1 cellular context compared by ENCODE assay signal in the genomic region with DNA sequence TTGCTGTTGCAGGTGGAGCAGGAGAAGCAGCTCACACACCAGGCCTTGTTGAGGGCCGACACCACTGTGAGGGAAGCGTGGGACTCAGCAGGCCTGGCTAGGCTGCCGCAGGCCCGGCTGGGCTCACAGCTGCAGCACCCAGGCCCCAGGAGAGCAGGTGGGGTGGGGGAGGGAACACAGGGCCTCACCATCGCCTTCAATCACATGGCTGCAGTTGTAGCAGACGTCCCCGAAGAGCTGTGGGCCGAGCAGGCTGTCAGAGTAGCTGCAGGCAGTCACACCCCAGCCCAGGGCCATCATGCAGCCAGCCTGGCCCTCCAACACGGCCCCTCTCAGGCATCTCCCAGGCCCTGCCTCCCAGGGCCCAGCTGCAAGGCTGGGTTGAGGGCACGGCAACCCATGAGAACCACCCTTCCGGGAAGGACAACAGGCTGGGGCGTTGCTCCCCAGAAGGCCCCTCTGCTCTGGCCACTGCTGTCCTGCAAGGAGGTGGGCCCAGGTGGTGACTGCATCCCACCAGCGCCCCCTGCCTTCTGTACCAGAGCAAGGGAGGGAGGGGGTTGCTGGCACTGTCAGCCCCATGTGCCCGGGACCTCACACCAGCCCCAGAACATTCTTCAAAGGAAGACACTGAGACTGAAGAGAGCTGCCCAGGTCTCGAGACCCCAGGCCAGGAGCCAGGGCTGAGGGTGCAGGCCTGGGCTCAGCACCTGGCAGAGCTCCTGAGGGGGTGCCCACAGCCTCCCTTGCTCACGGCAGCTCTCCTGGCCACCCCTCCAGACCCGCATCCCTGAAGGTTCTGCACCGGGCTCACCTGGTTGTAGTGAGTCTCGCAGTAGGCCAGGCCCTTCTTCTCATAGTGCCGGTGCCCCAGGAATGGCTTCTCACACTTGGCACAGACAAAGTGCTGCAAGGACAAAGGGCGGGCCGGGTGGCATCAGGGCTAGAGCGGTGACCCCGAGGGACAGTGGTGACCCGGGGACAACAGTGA.
TF ChIP-seq lines count a peak whose summit lies in the region.

No MANE protein-coding gene starts in this region.

TF ChIP-seq in HepG2, 621 proteins besides CTCF, POLR2A, EP300 and RAD21 (continued from another document and continues in another):
- TF ChIP-seq, protein P1, sequence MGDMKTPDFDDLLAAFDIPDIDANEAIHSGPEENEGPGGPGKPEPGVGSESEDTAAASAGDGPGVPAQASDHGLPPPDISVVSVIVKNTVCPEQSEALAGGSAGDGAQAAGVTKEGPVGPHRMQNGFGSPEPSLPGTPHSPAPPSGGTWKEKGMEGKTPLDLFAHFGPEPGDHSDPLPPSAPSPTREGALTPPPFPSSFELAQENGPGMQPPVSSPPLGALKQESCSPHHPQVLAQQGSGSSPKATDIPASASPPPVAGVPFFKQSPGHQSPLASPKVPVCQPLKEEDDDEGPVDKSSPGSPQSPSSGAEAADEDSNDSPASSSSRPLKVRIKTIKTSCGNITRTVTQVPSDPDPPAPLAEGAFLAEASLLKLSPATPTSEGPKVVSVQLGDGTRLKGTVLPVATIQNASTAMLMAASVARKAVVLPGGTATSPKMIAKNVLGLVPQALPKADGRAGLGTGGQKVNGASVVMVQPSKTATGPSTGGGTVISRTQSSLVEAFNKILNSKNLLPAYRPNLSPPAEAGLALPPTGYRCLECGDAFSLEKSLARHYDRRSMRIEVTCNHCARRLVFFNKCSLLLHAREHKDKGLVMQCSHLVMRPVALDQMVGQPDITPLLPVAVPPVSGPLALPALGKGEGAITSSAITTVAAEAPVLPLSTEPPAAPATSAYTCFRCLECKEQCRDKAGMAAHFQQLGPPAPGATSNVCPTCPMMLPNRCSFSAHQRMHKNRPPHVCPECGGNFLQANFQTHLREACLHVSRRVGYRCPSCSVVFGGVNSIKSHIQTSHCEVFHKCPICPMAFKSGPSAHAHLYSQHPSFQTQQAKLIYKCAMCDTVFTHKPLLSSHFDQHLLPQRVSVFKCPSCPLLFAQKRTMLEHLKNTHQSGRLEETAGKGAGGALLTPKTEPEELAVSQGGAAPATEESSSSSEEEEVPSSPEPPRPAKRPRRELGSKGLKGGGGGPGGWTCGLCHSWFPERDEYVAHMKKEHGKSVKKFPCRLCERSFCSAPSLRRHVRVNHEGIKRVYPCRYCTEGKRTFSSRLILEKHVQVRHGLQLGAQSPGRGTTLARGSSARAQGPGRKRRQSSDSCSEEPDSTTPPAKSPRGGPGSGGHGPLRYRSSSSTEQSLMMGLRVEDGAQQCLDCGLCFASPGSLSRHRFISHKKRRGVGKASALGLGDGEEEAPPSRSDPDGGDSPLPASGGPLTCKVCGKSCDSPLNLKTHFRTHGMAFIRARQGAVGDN (CRISPR knock-in tag; IDR thresholded peaks at IDR 0.05) = peak; percentile 90
- no peak for TF ChIP-seq HNF4G (IDR thresholded peaks at IDR 0.05; ENCODE audit: borderline replicate concordance, low read depth, low read length)
- no peak for TF ChIP-seq HNF4G (CRISPR knock-in tag; IDR thresholded peaks at IDR 0.05; ENCODE audit: borderline replicate concordance, low read depth)
- no peak for TF ChIP-seq ZNF17 (CRISPR knock-in tag; IDR thresholded peaks at IDR 0.05)
- no peak for TF ChIP-seq SKIL (CRISPR knock-in tag; IDR thresholded peaks at IDR 0.05; ENCODE audit: borderline replicate concordance)
- TF ChIP-seq, protein P2, sequence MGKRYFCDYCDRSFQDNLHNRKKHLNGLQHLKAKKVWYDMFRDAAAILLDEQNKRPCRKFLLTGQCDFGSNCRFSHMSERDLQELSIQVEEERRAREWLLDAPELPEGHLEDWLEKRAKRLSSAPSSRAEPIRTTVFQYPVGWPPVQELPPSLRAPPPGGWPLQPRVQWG (CRISPR knock-in tag; IDR thresholded peaks at IDR 0.05; ENCODE audit: borderline replicate concordance, low read depth) = no peak
- no peak for TF ChIP-seq AHR (CRISPR knock-in tag; IDR thresholded peaks at IDR 0.05)
- TF ChIP-seq YEATS2 (CRISPR knock-in tag; IDR thresholded peaks at IDR 0.05; ENCODE audit: borderline replicate concordance) = no peak
- no peak for TF ChIP-seq ZNF570 (CRISPR knock-in tag; IDR thresholded peaks at IDR 0.05; ENCODE audit: borderline replicate concordance)
- no peak for TF ChIP-seq FOXO4 (CRISPR knock-in tag; conservative IDR thresholded peaks at IDR 0.05)
- no peak for TF ChIP-seq IRF2 (CRISPR knock-in tag; IDR thresholded peaks at IDR 0.05)
- no peak for TF ChIP-seq ZNF513 (CRISPR knock-in tag; conservative IDR thresholded peaks at IDR 0.05)
- TF ChIP-seq ZNF460 (CRISPR knock-in tag; IDR thresholded peaks at IDR 0.05; ENCODE audit: borderline replicate concordance) = no peak
- no peak for TF ChIP-seq ZNF629 (CRISPR knock-in tag; conservative IDR thresholded peaks at IDR 0.05)
- TF ChIP-seq SOX5 (CRISPR knock-in tag; IDR thresholded peaks at IDR 0.05; ENCODE audit: borderline replicate concordance) = no peak
- no peak for TF ChIP-seq PPARG (CRISPR knock-in tag; conservative IDR thresholded peaks at IDR 0.05)
- TF ChIP-seq ZNF598 (CRISPR knock-in tag; IDR thresholded peaks at IDR 0.05; ENCODE audit: borderline replicate concordance) = peak; percentile 20; the same call in 1 of the 2 replicates
- TF ChIP-seq SKI (IDR thresholded peaks at IDR 0.05; ENCODE audit: partially characterized antibody) = no peak
- TF ChIP-seq MAFF (IDR thresholded peaks at IDR 0.05; ENCODE audit: low read depth, low read length) = no peak
- no peak for TF ChIP-seq RORA (CRISPR knock-in tag; IDR thresholded peaks at IDR 0.05)
- no peak for TF ChIP-seq PLRG1 (conservative IDR thresholded peaks at IDR 0.05)
- TF ChIP-seq ZNF296 (CRISPR knock-in tag; conservative IDR thresholded peaks at IDR 0.05) = 0 out of 2 replicates have a peak, but pooled peaks have one; percentile 46
- TF ChIP-seq, protein P3, sequence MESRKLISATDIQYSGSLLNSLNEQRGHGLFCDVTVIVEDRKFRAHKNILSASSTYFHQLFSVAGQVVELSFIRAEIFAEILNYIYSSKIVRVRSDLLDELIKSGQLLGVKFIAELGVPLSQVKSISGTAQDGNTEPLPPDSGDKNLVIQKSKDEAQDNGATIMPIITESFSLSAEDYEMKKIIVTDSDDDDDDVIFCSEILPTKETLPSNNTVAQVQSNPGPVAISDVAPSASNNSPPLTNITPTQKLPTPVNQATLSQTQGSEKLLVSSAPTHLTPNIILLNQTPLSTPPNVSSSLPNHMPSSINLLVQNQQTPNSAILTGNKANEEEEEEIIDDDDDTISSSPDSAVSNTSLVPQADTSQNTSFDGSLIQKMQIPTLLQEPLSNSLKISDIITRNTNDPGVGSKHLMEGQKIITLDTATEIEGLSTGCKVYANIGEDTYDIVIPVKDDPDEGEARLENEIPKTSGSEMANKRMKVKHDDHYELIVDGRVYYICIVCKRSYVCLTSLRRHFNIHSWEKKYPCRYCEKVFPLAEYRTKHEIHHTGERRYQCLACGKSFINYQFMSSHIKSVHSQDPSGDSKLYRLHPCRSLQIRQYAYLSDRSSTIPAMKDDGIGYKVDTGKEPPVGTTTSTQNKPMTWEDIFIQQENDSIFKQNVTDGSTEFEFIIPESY (CRISPR knock-in tag; IDR thresholded peaks at IDR 0.05) = no peak
- no peak; the same call in 1 of the 2 replicates for TF ChIP-seq ZNF546 (CRISPR knock-in tag; conservative IDR thresholded peaks at IDR 0.05)
- TF ChIP-seq, protein P4, sequence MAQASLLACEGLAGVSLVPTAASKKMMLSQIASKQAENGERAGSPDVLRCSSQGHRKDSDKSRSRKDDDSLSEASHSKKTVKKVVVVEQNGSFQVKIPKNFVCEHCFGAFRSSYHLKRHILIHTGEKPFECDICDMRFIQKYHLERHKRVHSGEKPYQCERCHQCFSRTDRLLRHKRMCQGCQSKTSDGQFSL (CRISPR knock-in tag; IDR thresholded peaks at IDR 0.05) = no peak
- peak; percentile 81 for TF ChIP-seq SPEN (CRISPR knock-in tag; IDR thresholded peaks at IDR 0.05; ENCODE audit: low read depth)
- peak; percentile 91 for TF ChIP-seq ZNF724P (CRISPR knock-in tag; IDR thresholded peaks at IDR 0.05; ENCODE audit: borderline replicate concordance)
- TF ChIP-seq ETV6 (CRISPR knock-in tag; conservative IDR thresholded peaks at IDR 0.05) = no peak
- TF ChIP-seq, protein P5, sequence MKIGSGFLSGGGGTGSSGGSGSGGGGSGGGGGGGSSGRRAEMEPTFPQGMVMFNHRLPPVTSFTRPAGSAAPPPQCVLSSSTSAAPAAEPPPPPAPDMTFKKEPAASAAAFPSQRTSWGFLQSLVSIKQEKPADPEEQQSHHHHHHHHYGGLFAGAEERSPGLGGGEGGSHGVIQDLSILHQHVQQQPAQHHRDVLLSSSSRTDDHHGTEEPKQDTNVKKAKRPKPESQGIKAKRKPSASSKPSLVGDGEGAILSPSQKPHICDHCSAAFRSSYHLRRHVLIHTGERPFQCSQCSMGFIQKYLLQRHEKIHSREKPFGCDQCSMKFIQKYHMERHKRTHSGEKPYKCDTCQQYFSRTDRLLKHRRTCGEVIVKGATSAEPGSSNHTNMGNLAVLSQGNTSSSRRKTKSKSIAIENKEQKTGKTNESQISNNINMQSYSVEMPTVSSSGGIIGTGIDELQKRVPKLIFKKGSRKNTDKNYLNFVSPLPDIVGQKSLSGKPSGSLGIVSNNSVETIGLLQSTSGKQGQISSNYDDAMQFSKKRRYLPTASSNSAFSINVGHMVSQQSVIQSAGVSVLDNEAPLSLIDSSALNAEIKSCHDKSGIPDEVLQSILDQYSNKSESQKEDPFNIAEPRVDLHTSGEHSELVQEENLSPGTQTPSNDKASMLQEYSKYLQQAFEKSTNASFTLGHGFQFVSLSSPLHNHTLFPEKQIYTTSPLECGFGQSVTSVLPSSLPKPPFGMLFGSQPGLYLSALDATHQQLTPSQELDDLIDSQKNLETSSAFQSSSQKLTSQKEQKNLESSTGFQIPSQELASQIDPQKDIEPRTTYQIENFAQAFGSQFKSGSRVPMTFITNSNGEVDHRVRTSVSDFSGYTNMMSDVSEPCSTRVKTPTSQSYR (CRISPR knock-in tag; IDR thresholded peaks at IDR 0.05; ENCODE audit: borderline replicate concordance) = no peak
- TF ChIP-seq, protein P6, sequence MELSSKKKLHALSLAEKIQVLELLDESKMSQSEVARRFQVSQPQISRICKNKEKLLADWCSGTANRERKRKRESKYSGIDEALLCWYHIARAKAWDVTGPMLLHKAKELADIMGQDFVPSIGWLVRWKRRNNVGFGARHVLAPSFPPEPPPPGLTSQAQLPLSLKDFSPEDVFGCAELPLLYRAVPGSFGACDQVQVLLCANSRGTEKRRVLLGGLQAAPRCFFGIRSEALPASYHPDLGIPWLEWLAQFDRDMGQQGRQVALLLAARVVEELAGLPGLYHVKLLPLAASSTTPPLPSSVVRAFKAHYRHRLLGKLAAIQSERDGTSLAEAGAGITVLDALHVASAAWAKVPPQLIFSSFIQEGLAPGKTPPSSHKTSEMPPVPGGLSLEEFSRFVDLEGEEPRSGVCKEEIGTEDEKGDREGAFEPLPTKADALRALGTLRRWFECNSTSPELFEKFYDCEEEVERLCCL (CRISPR knock-in tag; IDR thresholded peaks at IDR 0.05; ENCODE audit: borderline replicate concordance) = no peak
- TF ChIP-seq ZNF891 (CRISPR knock-in tag; IDR thresholded peaks at IDR 0.05) = 0 out of 2 replicates have a peak, but pooled peaks have one; percentile 15
- TF ChIP-seq U2AF1 (optimal IDR thresholded peaks at IDR 0.05; ENCODE audit: low read depth, low read length) = no peak
- TF ChIP-seq KDM5B (CRISPR knock-in tag; IDR thresholded peaks at IDR 0.05; ENCODE audit: borderline replicate concordance) = peak; percentile 84; the same call in 1 of the 2 replicates
- TF ChIP-seq ZKSCAN5 (CRISPR knock-in tag; IDR thresholded peaks at IDR 0.05) = no peak
- no peak for TF ChIP-seq ZNF75D (CRISPR knock-in tag; IDR thresholded peaks at IDR 0.05; ENCODE audit: borderline replicate concordance)
- no peak for TF ChIP-seq TAF15 (IDR thresholded peaks at IDR 0.05; ENCODE audit: low read depth, low read length, poor library complexity, severe bottlenecking)
- no peak for TF ChIP-seq ZNF775 (CRISPR knock-in tag; IDR thresholded peaks at IDR 0.05; ENCODE audit: borderline replicate concordance)
- no peak for TF ChIP-seq ZBTB46 (CRISPR knock-in tag; IDR thresholded peaks at IDR 0.05; ENCODE audit: borderline replicate concordance)
